In genomic region chr2:42951263-42951938, GRCh38 we compare ENCODE assay signal across 11 cellular contexts.
A peak's percentile ranks its signal among the peaks of the same experiment; 100 is the strongest.
DNase-seq lines count a peak whose midpoint lies in the region; ATAC-seq and TF ChIP-seq lines count a peak whose summit lies in the region.
"Had no signal": no experiment of that assay in that cellular context is flagged by ENCODE, and none has a peak within 500 bp of the region (broad histone marks: within the 10 kb centered on the region; RNA-seq: fewer than 3 reads in every experiment).

No MANE protein-coding gene starts in this region.

- ATAC-seq in body of pancreas: peak; percentile 31
- ATAC-seq in right cardiac atrium: peak; percentile 65 to 75
- ATAC-seq in HG02938 (IDR thresholded peaks at IDR 0.05; ENCODE audit: unreplicated experiment): no peak
- no peak for ATAC-seq in HG03457 (IDR thresholded peaks at IDR 0.05; ENCODE audit: unreplicated experiment)

- no peak for TF ChIP-seq CTCF in body of pancreas (IDR thresholded peaks at IDR 0.05)

- 71 to 82% methylated on average over 8 of the region's 8 CpGs for WGBS in body of pancreas, 2 donors
- 49% methylated on average over 8 of the region's 8 CpGs for WGBS in right cardiac atrium

- H3K4me1 ChIP-seq in body of pancreas (peaks cover 25% of the 10 kb centered on the region), right cardiac atrium (ENCODE audit: control insufficient read depth, insufficient read depth, low read length) (peaks cover 13% of the 10 kb centered on the region)

- intact Hi-C loops in body of pancreas (cut with DNase I) (loop anchor here (5.0 kb wide), 1 partner anchor 536 kb away; no protein-coding TSS in a partner anchor), right cardiac atrium (cut with DNase I) (loop anchor here in 2 of 4 donors (10.0 kb wide), 2 partner anchors 533 to 593 kb away; no protein-coding TSS in a partner anchor)

- H3K36me3 ChIP-seq in body of pancreas (replicated peaks in 1 of 2; ENCODE audit: insufficient read depth in 1 of 2, low read depth in 2 of 2): no peaks in the 10 kb centered on the region

- TF ChIP-seq POLR2A in body of pancreas (IDR thresholded peaks at IDR 0.05): no peak

- H3K9me3 ChIP-seq in body of pancreas (no peaks in the 10 kb centered on the region), right cardiac atrium (ENCODE audit: control insufficient read depth, low read length) (no peaks in the 10 kb centered on the region)

- H3K27me3 ChIP-seq in body of pancreas (no peaks in the 10 kb centered on the region), right cardiac atrium (ENCODE audit: control insufficient read depth, insufficient read depth) (no peaks in the 10 kb centered on the region)

- peak; percentile 26 for DNase-seq in EL
- DNase-seq in body of pancreas: no peak
- peak; percentile 61 to 92 (median 83) for DNase-seq in right cardiac atrium
- DNase-seq in putamen (ENCODE audit: low spot score): peak; percentile 29
- DNase-seq in epidermal melanocyte (ENCODE audit: insufficient read length, low spot score): no peak
- no peak for DNase-seq in COR-L47 (lab: John Stamatoyannopoulos, UW)
- DNase-seq: activated CD4-positive, alpha-beta memory T cell treated with anti-CD3 and anti-CD28 coated beads for 36 hours; activated naive CD8-positive, alpha-beta T cell treated with anti-CD3 and anti-CD28 coated beads for 36 hours; NCI-H774 had no signal

- H3K4me3 ChIP-seq in body of pancreas (no peak overlapping the region), right cardiac atrium (ENCODE audit: low read length) (no peak overlapping the region)

- H3K27ac ChIP-seq in body of pancreas: peak overlapping the region in 1 of 4 donors; percentile 23
- peak overlapping the region; percentile 90 for H3K27ac ChIP-seq in right cardiac atrium (ENCODE audit: low read length)

Comparison
In these comparisons a context has a peak if more than half of its experiments do, and no peak if none do; other contexts are left out.
1. DNase-seq: peak in EL (single experiment), right cardiac atrium (3 of 3) and putamen (single experiment); none in body of pancreas (0 of 4), epidermal melanocyte (single experiment) and COR-L47 (single experiment).
2. ATAC-seq: peak in body of pancreas (single experiment) and right cardiac atrium (2 of 2); none in HG02938 (single experiment) and HG03457 (single experiment).